35 cellular contexts compared by ENCODE assay signal in genomic region chr19:41232686-41233085, GRCh38. TPM values are rescaled to one million over a fixed set of nuclear protein-coding genes. Genes with fewer than 3 reads are reported as not detected.
"Had no signal": no experiment of that assay in that cellular context is flagged by ENCODE, and none has a peak within 500 bp of the region (broad histone marks: within the 10 kb centered on the region; RNA-seq: fewer than 3 reads in every experiment).

No MANE protein-coding gene starts in this region.

- H3K9me3 ChIP-seq: adrenal gland, breast epithelium, colonic mucosa, gastroesophageal sphincter, heart right ventricle had no signal

- ATAC-seq: activated CD4-positive, alpha-beta T cell treated with anti-CD3 and anti-CD28 coated beads for 36 hours; activated CD8-positive, alpha-beta memory T cell treated with anti-CD3 and anti-CD28 coated beads, Interleukin-2, amount 10 ng/mL, durations not matched to agents 7 days and 5 days; activated CD8-positive, alpha-beta T cell treated with anti-CD3 and anti-CD28 coated beads, Interleukin-2, amount 10 ng/mL, durations not matched to agents 7 days and 5 days; activated naive CD8-positive, alpha-beta T cell treated with anti-CD3 and anti-CD28 coated beads, Interleukin-2, amount 50 U/mL, for 24 hours; esophagus mucosa; gastroesophageal sphincter had no signal

- H3K4me3 Mint-ChIP-seq: activated CD4-positive, alpha-beta memory T cell treated with anti-CD3 and anti-CD28 coated beads for 36 hours; activated CD4-positive, alpha-beta T cell treated with anti-CD3 and anti-CD28 coated beads for 36 hours; activated CD4-positive, alpha-beta T cell treated with anti-CD3 and anti-CD28 coated beads, Interleukin-2, amount 10 ng/mL, durations not matched to agents 24 days and 14 days; activated CD8-positive, alpha-beta memory T cell treated with anti-CD3 and anti-CD28 coated beads, Interleukin-2, amount 10 ng/mL, durations not matched to agents 7 days and 5 days; activated CD8-positive, alpha-beta T cell treated with anti-CD3 and anti-CD28 coated beads, Interleukin-2, amount 10 ng/mL, durations not matched to agents 7 days and 5 days; activated naive CD4-positive, alpha-beta T cell treated with anti-CD3 and anti-CD28 coated beads for 36 hours; activated naive CD4-positive, alpha-beta T cell treated with anti-CD3 and anti-CD28 coated beads, Interleukin-2, amount 50 U/mL, for 24 hours; activated naive CD8-positive, alpha-beta T cell treated with anti-CD3 and anti-CD28 coated beads for 36 hours; activated naive CD8-positive, alpha-beta T cell treated with anti-CD3 and anti-CD28 coated beads, Interleukin-2, amount 50 U/mL, for 24 hours; activated T-helper 1 cell treated with anti-CD3 and anti-CD28 coated beads, Interleukin-12 subunit alpha, Interleukin-12 subunit beta, Interleukin-2, Interleukin-4 antibody, amounts not matched to agents 30 ng/mL and 10 ng/mL and 1 ng/mL, durations not matched to agents 14 hours and 24 hours and 36 hours; brain; endodermal cell had no signal

- H3K36me3 ChIP-seq: breast epithelium, colonic mucosa had no signal

- H3K4me1 Mint-ChIP-seq: activated CD4-positive, alpha-beta T cell treated with anti-CD3 and anti-CD28 coated beads for 36 hours; activated naive CD4-positive, alpha-beta T cell treated with anti-CD3 and anti-CD28 coated beads, Interleukin-2, amount 50 U/mL, for 24 hours; brain; endodermal cell had no signal

- H3K27me3 Mint-ChIP-seq: activated CD4-positive, alpha-beta memory T cell treated with anti-CD3 and anti-CD28 coated beads for 36 hours; activated CD4-positive, alpha-beta T cell treated with anti-CD3 and anti-CD28 coated beads, Interleukin-2, amount 10 ng/mL, durations not matched to agents 24 days and 14 days; activated CD8-positive, alpha-beta memory T cell treated with anti-CD3 and anti-CD28 coated beads, Interleukin-2, amount 10 ng/mL, durations not matched to agents 7 days and 5 days; activated naive CD4-positive, alpha-beta T cell treated with anti-CD3 and anti-CD28 coated beads, Interleukin-2, amount 50 U/mL, for 24 hours; activated naive CD8-positive, alpha-beta T cell treated with anti-CD3 and anti-CD28 coated beads, Interleukin-2, amount 50 U/mL, for 24 hours had no signal

- H3K27ac Mint-ChIP-seq: activated CD4-positive, alpha-beta memory T cell treated with anti-CD3 and anti-CD28 coated beads for 36 hours; activated CD4-positive, alpha-beta T cell treated with anti-CD3 and anti-CD28 coated beads for 36 hours; activated CD4-positive, alpha-beta T cell treated with anti-CD3 and anti-CD28 coated beads, Interleukin-2, amount 10 ng/mL, durations not matched to agents 24 days and 14 days; activated CD8-positive, alpha-beta memory T cell treated with anti-CD3 and anti-CD28 coated beads, Interleukin-2, amount 10 ng/mL, durations not matched to agents 7 days and 5 days; activated CD8-positive, alpha-beta T cell treated with anti-CD3 and anti-CD28 coated beads, Interleukin-2, amount 10 ng/mL, durations not matched to agents 7 days and 5 days; activated naive CD4-positive, alpha-beta T cell treated with anti-CD3 and anti-CD28 coated beads for 36 hours; activated naive CD4-positive, alpha-beta T cell treated with anti-CD3 and anti-CD28 coated beads, Interleukin-2, amount 50 U/mL, for 24 hours; activated naive CD8-positive, alpha-beta T cell treated with anti-CD3 and anti-CD28 coated beads for 36 hours; activated naive CD8-positive, alpha-beta T cell treated with anti-CD3 and anti-CD28 coated beads, Interleukin-2, amount 50 U/mL, for 24 hours; activated T-helper 1 cell treated with anti-CD3 and anti-CD28 coated beads, Interleukin-12 subunit alpha, Interleukin-12 subunit beta, Interleukin-2, Interleukin-4 antibody, amounts not matched to agents 30 ng/mL and 10 ng/mL and 1 ng/mL, durations not matched to agents 14 hours and 24 hours and 36 hours; activated T-helper 2 cell treated with anti-CD3 and anti-CD28 coated beads, Interferon-gamma antibody, Interleukin-2, Interleukin-4, amounts not matched to agents 10 μg/mL and 5 μg/mL and 100 μg/mL, durations not matched to agents 14 hours and 24 hours and 36 hours; brain; endodermal cell had no signal

- H3K27ac ChIP-seq: breast epithelium, cardiac muscle cell, colonic mucosa had no signal

- H3K9me3 Mint-ChIP-seq: activated CD4-positive, alpha-beta memory T cell treated with anti-CD3 and anti-CD28 coated beads for 36 hours; activated CD4-positive, alpha-beta T cell treated with anti-CD3 and anti-CD28 coated beads, Interleukin-2, amount 10 ng/mL, durations not matched to agents 24 days and 14 days; activated naive CD4-positive, alpha-beta T cell treated with anti-CD3 and anti-CD28 coated beads for 36 hours; activated naive CD4-positive, alpha-beta T cell treated with anti-CD3 and anti-CD28 coated beads, Interleukin-2, amount 50 U/mL, for 24 hours; activated naive CD8-positive, alpha-beta T cell treated with anti-CD3 and anti-CD28 coated beads for 36 hours; activated naive CD8-positive, alpha-beta T cell treated with anti-CD3 and anti-CD28 coated beads, Interleukin-2, amount 50 U/mL, for 24 hours; activated T-helper 1 cell treated with anti-CD3 and anti-CD28 coated beads, Interleukin-12 subunit alpha, Interleukin-12 subunit beta, Interleukin-2, Interleukin-4 antibody, amounts not matched to agents 30 ng/mL and 10 ng/mL and 1 ng/mL, durations not matched to agents 14 hours and 24 hours and 36 hours; activated T-helper 2 cell treated with anti-CD3 and anti-CD28 coated beads, Interferon-gamma antibody, Interleukin-2, Interleukin-4, amounts not matched to agents 10 μg/mL and 5 μg/mL and 100 μg/mL, durations not matched to agents 14 hours and 24 hours and 36 hours; brain; endodermal cell had no signal

- H3K4me1 ChIP-seq: breast epithelium, colonic mucosa had no signal

- H3K4me3 ChIP-seq: adrenal gland, breast epithelium, cardiac muscle cell, colonic mucosa, dorsolateral prefrontal cortex, gastroesophageal sphincter, heart right ventricle had no signal

- H3K36me3 Mint-ChIP-seq: activated CD4-positive, alpha-beta memory T cell treated with anti-CD3 and anti-CD28 coated beads for 36 hours; activated CD8-positive, alpha-beta memory T cell treated with anti-CD3 and anti-CD28 coated beads, Interleukin-2, amount 10 ng/mL, durations not matched to agents 7 days and 5 days; activated naive CD4-positive, alpha-beta T cell treated with anti-CD3 and anti-CD28 coated beads, Interleukin-2, amount 50 U/mL, for 24 hours; activated naive CD8-positive, alpha-beta T cell treated with anti-CD3 and anti-CD28 coated beads for 36 hours; brain had no signal

- DNase-seq: activated CD4-positive, alpha-beta memory T cell treated with anti-CD3 and anti-CD28 coated beads for 36 hours; activated CD4-positive, alpha-beta T cell treated with anti-CD3 and anti-CD28 coated beads for 36 hours; activated CD4-positive, alpha-beta T cell treated with anti-CD3 and anti-CD28 coated beads, Interleukin-2, amount 10 ng/mL, durations not matched to agents 24 days and 14 days; activated CD4-positive, CD25-positive, alpha-beta regulatory T cell; activated CD4-positive, CD25-positive, alpha-beta regulatory T cell treated with anti-CD3 and anti-CD28 coated beads, Interleukin-2, amount 50 U/mL, for 72 hours; activated CD8-positive, alpha-beta memory T cell treated with anti-CD3 and anti-CD28 coated beads, Interleukin-2, amount 10 ng/mL, durations not matched to agents 7 days and 5 days; activated CD8-positive, alpha-beta memory T cell treated with anti-CD3 and anti-CD28 coated beads, Interleukin-2, amount 50 U/mL, for 4 hours; activated CD8-positive, alpha-beta T cell treated with anti-CD3 and anti-CD28 coated beads, Interleukin-2, amount 10 ng/mL, durations not matched to agents 7 days and 5 days; activated effector memory CD4-positive, alpha-beta T cell treated with anti-CD3 and anti-CD28 coated beads, Interleukin-2, amount 50 U/mL, for 16 hours; activated naive CD4-positive, alpha-beta T cell treated with anti-CD3 and anti-CD28 coated beads for 36 hours; activated naive CD8-positive, alpha-beta T cell treated with anti-CD3 and anti-CD28 coated beads for 36 hours; activated naive CD8-positive, alpha-beta T cell treated with anti-CD3 and anti-CD28 coated beads, Interleukin-2, amount 50 U/mL, for 24 hours; activated T-cell treated with anti-CD3 and anti-CD28 coated beads, Interleukin-2, amount 50 U/mL, for 1 hour; activated T-cell treated with anti-CD3 and anti-CD28 coated beads, Interleukin-2, amount 50 U/mL, for 48 hours; adrenal gland; amygdala; aorta; central memory CD4-positive, alpha-beta T cell; cerebellar nuclear complex; colonic mucosa; dorsolateral prefrontal cortex; effector memory CD4-positive, alpha-beta T cell; endodermal cell; foreskin melanocyte; heart right ventricle; T-helper 2 cell had no signal

- H3K27me3 ChIP-seq: adrenal gland, breast epithelium, cardiac muscle cell, colonic mucosa, gastroesophageal sphincter had no signal

RNA-seq across cellular contexts. Expression of gene AXL, which starts 13.7 kb away (rescaled TPM):
- total RNA-seq: activated CD8-positive, alpha-beta T cell treated with anti-CD3 and anti-CD28 coated beads, Interleukin-2, amount 10 ng/mL, durations not matched to agents 7 days and 5 days had no signal

RNA-seq across cellular contexts. Expression of gene CYP2S1, which starts 39.7 kb away (rescaled TPM):
- total RNA-seq: activated CD8-positive, alpha-beta memory T cell treated with anti-CD3 and anti-CD28 coated beads for 36 hours had no signal
